ENCODE assay signal across 25 cellular contexts in genomic region chr2:199131256-199131655, GRCh38.
"Had no signal": no experiment of that assay in that cellular context is flagged by ENCODE, and none has a peak within 500 bp of the region (broad histone marks: within the 10 kb centered on the region; RNA-seq: fewer than 3 reads in every experiment).

No MANE protein-coding gene starts in this region.

- DNase-seq: activated CD4-positive, alpha-beta T cell treated with anti-CD3 and anti-CD28 coated beads for 4 hours; activated CD4-positive, alpha-beta T cell treated with anti-CD3 and anti-CD28 coated beads, Interleukin-2, amount 50 U/mL, for 48 hours; activated CD4-positive, CD25-positive, alpha-beta regulatory T cell; activated effector memory CD4-positive, alpha-beta T cell treated with Interleukin-2 at 50 U/mL for 16 hours; activated naive CD4-positive, alpha-beta T cell treated with anti-CD3 and anti-CD28 coated beads for 36 hours; activated naive CD8-positive, alpha-beta T cell treated with anti-CD3 and anti-CD28 coated beads, Interleukin-2, amount 10 ng/mL, durations not matched to agents 7 days and 5 days; activated T-cell treated with anti-CD3 and anti-CD28 coated beads, Interleukin-2, amount 50 U/mL, for 72 hours; amniotic stem cell; colonic mucosa; dorsolateral prefrontal cortex; effector memory CD8-positive, alpha-beta T cell; head of caudate nucleus; left ventricle myocardium inferior; naive thymus-derived CD4-positive, alpha-beta T cell; stimulated activated CD4-positive, alpha-beta T cell treated with anti-CD3 and anti-CD28 coated beads, Interleukin-2, amount 100 ng/mL, for 48 hours; stimulated activated CD8-positive, alpha-beta memory T cell treated with anti-CD3 and anti-CD28 coated beads, Interleukin-4, amount 100 ng/mL, for 48 hours; stimulated activated naive CD4-positive, alpha-beta T cell treated with Interleukin-2 at 50 U/mL for 16 hours; T1000; upper lobe of left lung had no signal

- H3K36me3 Mint-ChIP-seq: activated naive CD8-positive, alpha-beta T cell treated with anti-CD3 and anti-CD28 coated beads, Interleukin-2, amount 10 ng/mL, durations not matched to agents 7 days and 5 days; naive thymus-derived CD4-positive, alpha-beta T cell; neural progenitor cell had no signal

- H3K36me3 ChIP-seq: colonic mucosa, esophagus muscularis mucosa, gastroesophageal sphincter, left ventricle myocardium inferior, neural progenitor cell, thoracic aorta, upper lobe of left lung had no signal

- H3K27me3 Mint-ChIP-seq: activated naive CD8-positive, alpha-beta T cell treated with anti-CD3 and anti-CD28 coated beads, Interleukin-2, amount 10 ng/mL, durations not matched to agents 7 days and 5 days; effector memory CD8-positive, alpha-beta T cell; naive thymus-derived CD4-positive, alpha-beta T cell; progenitor cell of endocrine pancreas had no signal

- H3K9me3 Mint-ChIP-seq: activated naive CD4-positive, alpha-beta T cell treated with anti-CD3 and anti-CD28 coated beads for 36 hours; activated naive CD8-positive, alpha-beta T cell treated with anti-CD3 and anti-CD28 coated beads, Interleukin-2, amount 10 ng/mL, durations not matched to agents 7 days and 5 days; effector memory CD8-positive, alpha-beta T cell; neural progenitor cell; T-helper 1 cell treated with Interleukin-12 subunit alpha and Interleukin-12 subunit beta and Interleukin-4 antibody, amounts not matched to agents 30 μg/mL and 1 μg/mL, for 36 hours had no signal

- H3K4me3 ChIP-seq: colonic mucosa, dorsolateral prefrontal cortex, esophagus muscularis mucosa, gastroesophageal sphincter, left ventricle myocardium inferior, neural progenitor cell, thoracic aorta, upper lobe of left lung had no signal

- H3K27me3 ChIP-seq: colonic mucosa, dorsolateral prefrontal cortex, esophagus muscularis mucosa, gastroesophageal sphincter, neural progenitor cell, upper lobe of left lung had no signal

- H3K4me1 Mint-ChIP-seq: activated naive CD8-positive, alpha-beta T cell treated with anti-CD3 and anti-CD28 coated beads, Interleukin-2, amount 10 ng/mL, durations not matched to agents 7 days and 5 days; naive thymus-derived CD4-positive, alpha-beta T cell had no signal

- H3K27ac Mint-ChIP-seq: activated naive CD4-positive, alpha-beta T cell treated with anti-CD3 and anti-CD28 coated beads for 36 hours; activated naive CD8-positive, alpha-beta T cell treated with anti-CD3 and anti-CD28 coated beads, Interleukin-2, amount 10 ng/mL, durations not matched to agents 7 days and 5 days; activated T-cell treated with anti-CD3 and anti-CD28 coated beads, Interleukin-2, amount 50 U/mL, for 72 hours; effector memory CD8-positive, alpha-beta T cell; naive thymus-derived CD4-positive, alpha-beta T cell; neural progenitor cell; progenitor cell of endocrine pancreas; T-helper 1 cell treated with Interleukin-12 subunit alpha and Interleukin-12 subunit beta and Interleukin-4 antibody, amounts not matched to agents 30 μg/mL and 1 μg/mL, for 36 hours had no signal

- H3K9ac ChIP-seq: neural progenitor cell had no signal

- H3K4me1 ChIP-seq: colonic mucosa, esophagus muscularis mucosa, gastroesophageal sphincter, left ventricle myocardium inferior, neural progenitor cell, upper lobe of left lung had no signal

- H3K4me3 Mint-ChIP-seq: activated naive CD4-positive, alpha-beta T cell treated with anti-CD3 and anti-CD28 coated beads for 36 hours; activated naive CD8-positive, alpha-beta T cell treated with anti-CD3 and anti-CD28 coated beads, Interleukin-2, amount 10 ng/mL, durations not matched to agents 7 days and 5 days; activated T-cell treated with anti-CD3 and anti-CD28 coated beads, Interleukin-2, amount 50 U/mL, for 72 hours; effector memory CD8-positive, alpha-beta T cell; naive thymus-derived CD4-positive, alpha-beta T cell; neural progenitor cell; T-helper 1 cell treated with Interleukin-12 subunit alpha and Interleukin-12 subunit beta and Interleukin-4 antibody, amounts not matched to agents 30 μg/mL and 1 μg/mL, for 36 hours had no signal

- H3K4me2 ChIP-seq: neural progenitor cell had no signal

- H3K9me3 ChIP-seq: colonic mucosa, esophagus muscularis mucosa, gastroesophageal sphincter, left ventricle myocardium inferior, thoracic aorta, upper lobe of left lung had no signal

- H2AFZ ChIP-seq: neural progenitor cell had no signal

- ATAC-seq: activated T-cell treated with anti-CD3 and anti-CD28 coated beads, Interleukin-2, amount 50 U/mL, for 72 hours; effector memory CD8-positive, alpha-beta T cell; gastroesophageal sphincter; naive thymus-derived CD4-positive, alpha-beta T cell had no signal

- H3K27ac ChIP-seq: colonic mucosa, dorsolateral prefrontal cortex, esophagus muscularis mucosa, gastroesophageal sphincter, left ventricle myocardium inferior, neural progenitor cell, thoracic aorta, upper lobe of left lung had no signal
